In genomic region chr7:149723795-149724495, GRCh38 we compare ENCODE assay signal across 20 cellular contexts. TPM values are rescaled to one million over a fixed set of nuclear protein-coding genes. Genes with fewer than 3 reads are reported as not detected.
"Had no signal": no experiment of that assay in that cellular context is flagged by ENCODE, and none has a peak within 500 bp of the region (broad histone marks: within the 10 kb centered on the region; RNA-seq: fewer than 3 reads in every experiment).

No MANE protein-coding gene starts in this region.

- H3K27ac ChIP-seq: ascending aorta, brain microvascular endothelial cell, dorsolateral prefrontal cortex, esophagus squamous epithelium, right lobe of liver had no signal

- H3K27me3 ChIP-seq: ascending aorta, brain microvascular endothelial cell, dorsolateral prefrontal cortex, esophagus squamous epithelium, gastrocnemius medialis, right lobe of liver had no signal

- ATAC-seq: activated T-cell treated with anti-CD3 and anti-CD28 coated beads, Interleukin-2, amount 50 U/mL, for 4 hours; effector memory CD8-positive, alpha-beta T cell; gastrocnemius medialis; left ventricle myocardium superior; right lobe of liver; SK-N-SH treated with all-trans-retinoic acid at 6 μM for 48 hours; stimulated activated memory B cell treated with anti-CD40 and anti-IgM and Interleukin-4, amounts not matched to agents 10 μg/mL and 1 μg/mL and 100 μg/mL, for 72 hours had no signal

- H3K4me3 ChIP-seq: ascending aorta, dorsolateral prefrontal cortex, esophagus squamous epithelium, gastrocnemius medialis, right lobe of liver had no signal

- H3K9me3 ChIP-seq: ascending aorta, esophagus squamous epithelium, gastrocnemius medialis, right lobe of liver had no signal

- H3K4me1 ChIP-seq: ascending aorta had no signal

- FAIRE-seq: small intestine had no signal

- H3K36me3 ChIP-seq: right lobe of liver had no signal

- DNase-seq: activated CD4-positive, alpha-beta T cell treated with anti-CD3 and anti-CD28 coated beads, Interleukin-2, amount 10 ng/mL, durations not matched to agents 24 days and 14 days; activated T-cell treated with anti-CD3 and anti-CD28 coated beads, Interleukin-2, amount 50 U/mL, for 4 hours; brain microvascular endothelial cell; central memory CD4-positive, alpha-beta T cell; effector memory CD8-positive, alpha-beta T cell; esophagus squamous epithelium; gastrocnemius medialis; hippocampal formation; left ventricle myocardium superior; nucleus accumbens; right lobe of liver; small intestine; stimulated activated CD4-positive, alpha-beta T cell treated with anti-CD3 and anti-CD28 coated beads, Interleukin-15, amount 100 ng/mL, for 24 hours; trophoblast cell had no signal

RNA-seq across cellular contexts. Expression of gene ZNF467, which starts 49.4 kb away (rescaled TPM):
- total RNA-seq: activated T-helper 2 cell treated with anti-CD3 and anti-CD28 coated beads, Interferon-gamma antibody, Interleukin-2, Interleukin-4, amounts not matched to agents 10 μg/mL and 5 μg/mL and 100 μg/mL, durations not matched to agents 14 hours and 24 hours and 36 hours; T-helper 2 cell treated with Interferon-gamma antibody and Interleukin-4, amounts not matched to agents 100 ng/mL and 5 ng/mL, for 36 hours had no signal
